31 cellular contexts compared by ENCODE assay signal in the genomic region with DNA sequence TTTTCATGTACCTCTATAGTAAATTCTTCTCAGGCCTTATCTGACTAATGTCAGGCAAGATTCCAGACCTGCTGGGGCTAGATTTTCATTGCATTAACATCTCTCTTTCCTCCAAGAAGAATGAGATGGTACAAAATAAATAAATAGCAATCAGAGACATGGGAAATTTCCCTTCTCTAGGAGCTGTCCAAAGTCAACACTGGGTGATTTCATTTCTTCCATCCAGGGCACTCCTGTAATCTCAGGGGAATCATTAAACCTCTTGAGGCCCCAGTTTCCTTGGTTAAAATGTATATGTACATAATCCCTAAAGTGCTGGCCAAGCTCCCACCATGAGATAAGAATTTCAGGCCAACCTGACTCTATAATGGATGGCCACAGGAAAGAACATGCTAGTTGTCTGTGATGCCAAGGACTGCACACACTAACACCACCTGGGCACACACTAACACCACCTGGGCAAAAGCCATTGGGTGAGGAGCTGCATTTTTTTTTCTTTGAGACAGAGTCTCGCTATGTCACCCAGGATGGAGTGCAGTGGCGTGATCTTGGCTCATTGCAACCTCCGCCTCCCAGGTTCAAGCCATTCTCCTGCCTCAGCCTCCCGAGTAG. TPM values are rescaled to one million over a fixed set of nuclear protein-coding genes. Genes with fewer than 3 reads are reported as not detected.
DNase-seq lines count a peak whose midpoint lies in the region; ATAC-seq and TF ChIP-seq lines count a peak whose summit lies in the region.
"Had no signal": no experiment of that assay in that cellular context is flagged by ENCODE, and none has a peak within 500 bp of the region (broad histone marks: within the 10 kb centered on the region; RNA-seq: fewer than 3 reads in every experiment).

No MANE protein-coding gene starts in this region.

- H3K27me3 ChIP-seq in GM23338 (ENCODE audit: insufficient read depth) (no peaks in the 10 kb centered on the region), PC-3 (ENCODE audit: low read length) (peaks cover 48% of the 10 kb centered on the region), stomach (no peaks in the 10 kb centered on the region), endodermal cell (ENCODE audit: control insufficient read depth, insufficient read depth, low read length, poor library complexity, severe bottlenecking) (no peaks in the 10 kb centered on the region)
- H3K27me3 ChIP-seq: gastrocnemius medialis, suprapubic skin, vagina had no signal

- H3K9me3 ChIP-seq in PC-3 (ENCODE audit: low read length) (no peaks in the 10 kb centered on the region), stomach (no peaks in the 10 kb centered on the region), endodermal cell (ENCODE audit: control insufficient read depth, low read length) (no peaks in the 10 kb centered on the region)
- H3K9me3 ChIP-seq: gastrocnemius medialis, prostate gland, suprapubic skin, vagina had no signal

- intact Hi-C loops in PC-3 (cut with micrococcal nuclease), result no loop called here
- intact Hi-C loops in stomach (cut with DNase I; ENCODE audit: low total_unique reads), result no loop called here

- H3K9ac ChIP-seq in PC-3 (ENCODE audit: low read length), result no peak overlapping the region
- no peak overlapping the region for H3K9ac ChIP-seq in endodermal cell (ENCODE audit: extremely low read depth, low read length, poor library complexity, severe bottlenecking)

- H3K4me3 ChIP-seq in GM23338 (no peak overlapping the region), PC-3 (ENCODE audit: low read length) (no peak overlapping the region), stomach (no peak overlapping the region), endodermal cell (ENCODE audit: low read length) (no peak overlapping the region)
- H3K4me3 ChIP-seq: dorsolateral prefrontal cortex, gastrocnemius medialis, prostate gland, suprapubic skin, vagina had no signal

- TF ChIP-seq POLR2A in stomach (IDR thresholded peaks at IDR 0.05), result no peak

- H3F3A ChIP-seq in GM23338 (replicated peaks; ENCODE audit: low read depth), result no peaks in the 10 kb centered on the region
- H3F3A ChIP-seq in PC-3 (ENCODE audit: low read length, unreplicated experiment), result no peaks in the 10 kb centered on the region

- no peaks in the 10 kb centered on the region for H3K4me1 ChIP-seq in GM23338 (ENCODE audit: insufficient read depth)
- H3K4me1 ChIP-seq in PC-3 (ENCODE audit: insufficient read depth, low read length), result no peaks in the 10 kb centered on the region
- no peaks in the 10 kb centered on the region for H3K4me1 ChIP-seq in stomach
- H3K4me1 ChIP-seq in endodermal cell (ENCODE audit: control insufficient read depth, insufficient read depth, low read length), result no peaks in the 10 kb centered on the region
- H3K4me1 ChIP-seq: gastrocnemius medialis, prostate gland, suprapubic skin, vagina had no signal

- POLR2A ChIA-PET in PC-3 (lab: Charles Lee; ENCODE audit: unreplicated experiment), result no interaction called here

- WGBS in stomach, 5 donors, result 79 to 93% (median 86%) methylated on average over 3 to 4 of the region's 4 CpGs
- WGBS in endodermal cell (ENCODE audit: insufficient coverage in 1 of 2, insufficient read length in 1 of 2), 2 experiments, result 90 to 98% methylated on average over 4 of the region's 4 CpGs

- H3K27ac Mint-ChIP-seq in GM23338, result no peak overlapping the region
- no peak overlapping the region for H3K27ac Mint-ChIP-seq in endodermal cell
- H3K27ac Mint-ChIP-seq: activated CD8-positive, alpha-beta T cell treated with anti-CD3 and anti-CD28 coated beads for 36 hours; CD4-positive, alpha-beta T cell; IgD-negative memory B cell had no signal

- no peaks in the 10 kb centered on the region for H3K36me3 ChIP-seq in GM23338 (ENCODE audit: insufficient read depth)
- no peaks in the 10 kb centered on the region for H3K36me3 ChIP-seq in PC-3 (ENCODE audit: low read depth, low read length)
- no peaks in the 10 kb centered on the region for H3K36me3 ChIP-seq in stomach
- no peaks in the 10 kb centered on the region for H3K36me3 ChIP-seq in endodermal cell (ENCODE audit: control insufficient read depth, insufficient read depth, low read length)
- H3K36me3 ChIP-seq: gastrocnemius medialis, prostate gland, suprapubic skin, vagina had no signal

- no TSS peak for BruUV-seq in PC-3 (replicated peaks; lab: Mats Ljungman, UMichigan)

- H3K4me1 Mint-ChIP-seq in GM23338 (no peaks in the 10 kb centered on the region), endodermal cell (peaks cover 1% of the 10 kb centered on the region)
- H3K4me1 Mint-ChIP-seq: IgD-negative memory B cell had no signal

- peak; percentile 5 for DNase-seq in AG09319 (ENCODE audit: extremely low read depth, low read depth)
- no peak for DNase-seq in GM23338 (ENCODE audit: low spot score)
- DNase-seq in PC-3, result peak; percentile 13
- peak; percentile 23 for DNase-seq in iris pigment epithelial cell (ENCODE audit: low read depth)
- DNase-seq in stomach, result no peak
- DNase-seq in endodermal cell, result no peak
- no peak for DNase-seq in HuH-7 (ENCODE audit: low spot score)
- DNase-seq: activated CD8-positive, alpha-beta T cell treated with anti-CD3 and anti-CD28 coated beads for 36 hours; activated naive CD4-positive, alpha-beta T cell treated with Interleukin-2 at 50 U/mL for 16 hours; activated T-cell treated with anti-CD3 and anti-CD28 coated beads for 4 hours; caudate nucleus; CD4-positive, alpha-beta T cell; DMS79 treated with DMSO at 0.1 percent for 48 hours; dorsolateral prefrontal cortex; erythroblast; gastrocnemius medialis; islet precursor cell; mammary epithelial cell; MM.1S; NCI-H2171 treated with DMSO at 0.1 percent for 48 hours; NCI-H524 treated with DMSO at 0.1 percent for 48 hours; stimulated activated CD4-positive, alpha-beta T cell treated with anti-CD3 and anti-CD28 coated beads, Interleukin-1b, Interleukin-23, amount 100 ng/mL, for 48 hours had no signal

- H3K4me3 Mint-ChIP-seq in GM23338 (no peak overlapping the region), endodermal cell (no peak overlapping the region)
- H3K4me3 Mint-ChIP-seq: activated CD8-positive, alpha-beta T cell treated with anti-CD3 and anti-CD28 coated beads for 36 hours; CD4-positive, alpha-beta T cell; IgD-negative memory B cell had no signal

- no peaks in the 10 kb centered on the region for H3K79me2 ChIP-seq in GM23338 (replicated peaks; ENCODE audit: insufficient read depth)
- no peaks in the 10 kb centered on the region for H3K79me2 ChIP-seq in PC-3 (ENCODE audit: low read length)

- H3K27ac ChIP-seq in GM23338 (ENCODE audit: low read depth) (no peak overlapping the region), PC-3 (ENCODE audit: low read length) (no peak overlapping the region), stomach (no peak overlapping the region), endodermal cell (ENCODE audit: low read depth, low read length) (no peak overlapping the region)
- H3K27ac ChIP-seq: dorsolateral prefrontal cortex, gastrocnemius medialis, HL-60, prostate gland, suprapubic skin, vagina had no signal

- H3K9me3 Mint-ChIP-seq in GM23338 (no peaks in the 10 kb centered on the region), endodermal cell (no peaks in the 10 kb centered on the region)
- H3K9me3 Mint-ChIP-seq: activated CD8-positive, alpha-beta T cell treated with anti-CD3 and anti-CD28 coated beads for 36 hours; CD4-positive, alpha-beta T cell; IgD-negative memory B cell had no signal

- H4K20me1 ChIP-seq in GM23338 (replicated peaks; ENCODE audit: insufficient read depth) (no peaks in the 10 kb centered on the region), PC-3 (ENCODE audit: low read length) (no peaks in the 10 kb centered on the region)

- ATAC-seq in GM23338 (no peak), PC-3 (no peak), HG03442 (IDR thresholded peaks at IDR 0.05; ENCODE audit: unreplicated experiment) (no peak)
- ATAC-seq: activated CD4-positive, CD25-positive, alpha-beta regulatory T cell treated with anti-CD3 and anti-CD28 coated beads, Interleukin-2, amount 50 U/mL, for 24 hours; activated CD8-positive, alpha-beta T cell treated with anti-CD3 and anti-CD28 coated beads for 36 hours; gastrocnemius medialis; Right ventricle myocardium inferior had no signal

- no peak overlapping the region for H3K4me2 ChIP-seq in GM23338
- H3K4me2 ChIP-seq in PC-3 (ENCODE audit: low read length), result no peak overlapping the region

- H3K9me2 ChIP-seq in GM23338 (ENCODE audit: insufficient read depth) (peaks cover 6% of the 10 kb centered on the region; the same call in 1 of the 2 replicates), PC-3 (replicated peaks; ENCODE audit: low read length) (no peaks in the 10 kb centered on the region)

- H3K36me3 Mint-ChIP-seq in GM23338 (ENCODE audit: low read depth) (no peaks in the 10 kb centered on the region), endodermal cell (ENCODE audit: low read depth) (no peaks in the 10 kb centered on the region)

- H2AFZ ChIP-seq in GM23338, result no peak overlapping the region; the same call in 1 of the 2 replicates
- no peak overlapping the region for H2AFZ ChIP-seq in PC-3 (ENCODE audit: low read length)

- CTCF ChIA-PET in PC-3 (lab: Charles Lee), result no interaction called here

- no peak for TF ChIP-seq EP300 in stomach (IDR thresholded peaks at IDR 0.05)

- TF ChIP-seq CTCF in AG09319 (IDR thresholded peaks at IDR 0.05; ENCODE audit: low read depth, low read length) (no peak), GM23338 (conservative IDR thresholded peaks at IDR 0.05; ENCODE audit: low read depth in 2 of 2) (no peak), PC-3 (conservative IDR thresholded peaks at IDR 0.05; ENCODE audit: low read depth, low read length) (no peak), stomach (IDR thresholded peaks at IDR 0.05) (no peak), endodermal cell (conservative IDR thresholded peaks at IDR 0.05) (no peak)

- H3K27me3 Mint-ChIP-seq in GM23338 (ENCODE audit: insufficient read depth, low read depth, poor library complexity) (no peaks in the 10 kb centered on the region), endodermal cell (ENCODE audit: insufficient read depth) (no peaks in the 10 kb centered on the region)

RNA-seq across cellular contexts. Expression of a gene that starts 0.9 kb away (rescaled TPM):
- not detected in 2 replicates for total RNA-seq in GM23338 (2014; rRNA removed; shearing (Covaris generic))
- polyA plus RNA-seq in GM23338 (2016; fragmentation: Nextera tagmentation; extraction: Ambion mirVana), result 0.35 TPM in 1 of 2 replicates, not detected in the other
- not detected in 2 replicates for total RNA-seq in PC-3 (2014; rRNA removed)
- total RNA-seq in stomach, result not detected
- polyA plus RNA-seq in stomach, result not detected
- not detected for total RNA-seq in endodermal cell
- polyA plus RNA-seq in endodermal cell (2013, experiment 1 of 2), result not detected
- not detected for polyA plus RNA-seq in endodermal cell (2013, experiment 2 of 2)
- total RNA-seq: CD4-positive, alpha-beta T cell; gastrocnemius medialis; mammary epithelial cell; prostate gland; Right ventricle myocardium inferior; skeletal muscle tissue; suprapubic skin; vagina had no signal
- polyA plus RNA-seq: IgD-negative memory B cell, mammary epithelial cell had no signal

RNA-seq across cellular contexts. Expression of a gene that starts 41.2 kb away (rescaled TPM):
- 328 and 369 TPM in 2 replicates for total RNA-seq in GM23338 (2014; rRNA removed; shearing (Covaris generic))
- polyA plus RNA-seq in GM23338 (2016; fragmentation: Nextera tagmentation; extraction: Ambion mirVana) (147 and 157 TPM in 2 replicates), stomach (10 to 100 TPM; 22.8 to 25.6 (median 24.0) TPM)
- total RNA-seq in PC-3 (2014; rRNA removed) (201 and 203 TPM in 2 replicates), stomach (10 to 100 TPM; 29.0 to 50.0 (median 43.0) TPM), endodermal cell (100 to 1,000 TPM; 168 to 172 TPM)
- 115 TPM for polyA plus RNA-seq in endodermal cell (2013, experiment 1 of 2)
- polyA plus RNA-seq in endodermal cell (2013, experiment 2 of 2), result 102 TPM

RNA-seq across cellular contexts. Expression of a gene that starts 57.2 kb away (rescaled TPM):
- not detected in 2 replicates for total RNA-seq in GM23338 (2014; rRNA removed; shearing (Covaris generic))
- not detected in 2 replicates for polyA plus RNA-seq in GM23338 (2016; fragmentation: Nextera tagmentation; extraction: Ambion mirVana)
- total RNA-seq in PC-3 (2014; rRNA removed), result not detected in 2 replicates
- total RNA-seq in stomach, result not detected
- polyA plus RNA-seq in stomach, result under 1 TPM in 1 of 3 donors, not detected in 2; 0.08 TPM
- total RNA-seq in endodermal cell, result not detected
- polyA plus RNA-seq in endodermal cell (2013, experiment 1 of 2), result not detected
- not detected for polyA plus RNA-seq in endodermal cell (2013, experiment 2 of 2)
- total RNA-seq: activated CD8-positive, alpha-beta T cell treated with anti-CD3 and anti-CD28 coated beads for 36 hours; dorsolateral prefrontal cortex; gastrocnemius medialis; mammary epithelial cell; prostate gland; Right ventricle myocardium inferior; skeletal muscle tissue; suprapubic skin; vagina had no signal
- polyA plus RNA-seq: IgD-negative memory B cell, mammary epithelial cell had no signal

Comparison
In these comparisons a context has a peak if more than half of its experiments do, and no peak if none do; other contexts are left out.
1. DNase-seq: peak in AG09319 (single experiment), PC-3 (single experiment) and iris pigment epithelial cell (single experiment); none in GM23338 (single experiment), stomach (single experiment), endodermal cell (single experiment) and HuH-7 (single experiment).